ENCODE assay signal across 18 cellular contexts in the genomic region with DNA sequence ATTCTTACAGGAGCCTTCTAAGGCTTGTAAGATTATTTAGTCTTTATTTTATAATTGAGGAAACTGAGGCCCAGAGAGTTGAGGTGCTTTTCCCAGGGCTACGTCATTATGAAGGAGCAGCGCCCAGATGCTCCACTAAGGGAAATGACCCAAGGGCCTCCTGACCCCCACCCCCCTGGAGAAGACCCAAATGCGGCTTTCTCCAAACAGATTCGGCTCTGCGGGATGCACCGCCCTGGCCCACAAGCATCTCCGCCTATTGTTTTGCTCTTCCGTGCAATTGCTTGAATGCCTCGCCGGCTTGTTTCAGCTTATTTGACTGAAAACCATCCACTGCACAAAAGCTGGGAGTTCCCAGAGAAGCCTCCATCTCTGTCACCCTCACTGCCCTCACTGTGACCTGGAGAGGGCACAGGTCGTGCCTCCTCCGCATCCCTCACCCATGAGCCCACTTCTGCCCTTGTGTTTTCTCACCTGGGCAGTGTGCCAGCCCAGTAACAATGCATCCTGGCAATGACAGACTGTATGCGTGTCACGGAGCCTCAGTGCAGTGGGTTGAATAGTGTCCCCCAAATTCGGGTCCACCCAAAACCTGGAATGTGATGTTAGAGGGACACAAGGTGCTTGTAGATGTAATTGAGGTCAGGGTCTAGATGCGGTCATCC.
"Had no signal": no experiment of that assay in that cellular context is flagged by ENCODE, and none has a peak within 500 bp of the region (broad histone marks: within the 10 kb centered on the region; RNA-seq: fewer than 3 reads in every experiment).

No MANE protein-coding gene starts in this region.

- ATAC-seq: left ventricle myocardium superior; stimulated activated naive B cell treated with anti-CD40 and anti-IgM and Interleukin-4, amounts not matched to agents 10 μg/mL and 1 μg/mL and 100 μg/mL, for 72 hours; stimulated activated naive CD8-positive, alpha-beta T cell treated with anti-CD3 and anti-CD28 coated beads, Interleukin-15, amount 100 ng/mL, for 72 hours had no signal

- H3K27ac Mint-ChIP-seq: naive B cell; nephron; stimulated activated naive B cell treated with anti-CD40 and anti-IgM and Interleukin-4, amounts not matched to agents 10 μg/mL and 1 μg/mL and 100 μg/mL, for 72 hours; stimulated activated naive CD8-positive, alpha-beta T cell treated with anti-CD3 and anti-CD28 coated beads, Interleukin-15, amount 100 ng/mL, for 72 hours had no signal

- H3K36me3 Mint-ChIP-seq: naive B cell; stimulated activated naive B cell treated with anti-CD40 and anti-IgM and Interleukin-4, amounts not matched to agents 10 μg/mL and 1 μg/mL and 100 μg/mL, for 72 hours had no signal

- H3K4me3 Mint-ChIP-seq: naive B cell; nephron; stimulated activated naive B cell treated with anti-CD40 and anti-IgM and Interleukin-4, amounts not matched to agents 10 μg/mL and 1 μg/mL and 100 μg/mL, for 72 hours; stimulated activated naive CD8-positive, alpha-beta T cell treated with anti-CD3 and anti-CD28 coated beads, Interleukin-15, amount 100 ng/mL, for 72 hours had no signal

- H3K4me1 Mint-ChIP-seq: naive B cell; stimulated activated naive B cell treated with anti-CD40 and anti-IgM and Interleukin-4, amounts not matched to agents 10 μg/mL and 1 μg/mL and 100 μg/mL, for 72 hours; stimulated activated naive CD8-positive, alpha-beta T cell treated with anti-CD3 and anti-CD28 coated beads, Interleukin-15, amount 100 ng/mL, for 72 hours had no signal

- DNase-seq: colonic mucosa; effector CD8-positive, alpha-beta T cell; foreskin melanocyte; heart right ventricle; hypothalamus; left cardiac atrium; left ventricle myocardium superior; mesenchymal stem cell; midbrain; naive B cell; occipital lobe; sigmoid colon; stimulated activated CD4-positive, alpha-beta T cell treated with anti-CD3 and anti-CD28 coated beads, Interleukin-2, amount 100 ng/mL, for 24 hours; stimulated activated CD4-positive, alpha-beta T cell treated with anti-CD3 and anti-CD28 coated beads, Interleukin-4, amount 100 ng/mL, for 4 hours; stimulated activated naive B cell treated with anti-CD40 and anti-IgM and Interleukin-4, amounts not matched to agents 10 μg/mL and 1 μg/mL and 100 μg/mL, for 72 hours; stimulated activated naive CD8-positive, alpha-beta T cell treated with anti-CD3 and anti-CD28 coated beads, Interleukin-15, amount 100 ng/mL, for 72 hours; testis had no signal
